ENCODE assay signal across 14 cellular contexts in genomic region chr2:217077841-217078407, GRCh38.
DNase-seq lines count a peak whose midpoint lies in the region; ATAC-seq, FAIRE-seq and TF ChIP-seq lines count a peak whose summit lies in the region.
"Had no signal": no experiment of that assay in that cellular context is flagged by ENCODE, and none has a peak within 500 bp of the region (broad histone marks: within the 10 kb centered on the region; RNA-seq: fewer than 3 reads in every experiment).

No MANE protein-coding gene starts in this region.

- H3K27me3 ChIP-seq in GM23248 (replicated peaks; ENCODE audit: insufficient read depth) (no peaks in the 10 kb centered on the region), K562 (ENCODE audit: control insufficient read depth in 2 of 2, insufficient read depth in 2 of 2, low read length in 2 of 2) (no peaks in the 10 kb centered on the region), trophoblast cell (ENCODE audit: insufficient read depth, low read length) (no peaks in the 10 kb centered on the region)
- H3K27me3 ChIP-seq: adrenal gland, SJSA1 had no signal

- H2AK5ac ChIP-seq in trophoblast cell (ENCODE audit: low read length), result no peak overlapping the region

- TF ChIP-seq CTCF in K562 (IDR thresholded peaks at IDR 0.05 in 2 of 3, conservative IDR thresholded peaks at IDR 0.05 in 1 of 3; ENCODE audit: insufficient read depth in 2 of 3, low read depth in 1 of 3, low read length in 3 of 3), result no peak

- no peaks in the 10 kb centered on the region for H3K4me1 Mint-ChIP-seq in activated CD8-positive, alpha-beta memory T cell treated with anti-CD3 and anti-CD28 coated beads, Interleukin-2, amount 10 ng/mL, durations not matched to agents 7 days and 5 days
- H3K4me1 Mint-ChIP-seq in effector memory CD8-positive, alpha-beta T cell (ENCODE audit: low read depth in 2 of 2), result no peaks in the 10 kb centered on the region
- H3K4me1 Mint-ChIP-seq: CD4-positive, alpha-beta memory T cell had no signal

- no peak overlapping the region for H4K12ac ChIP-seq in trophoblast cell (ENCODE audit: low read depth, low read length)

- no peak overlapping the region for H3K27ac Mint-ChIP-seq in activated CD8-positive, alpha-beta memory T cell treated with anti-CD3 and anti-CD28 coated beads, Interleukin-2, amount 10 ng/mL, durations not matched to agents 7 days and 5 days
- no peak overlapping the region for H3K27ac Mint-ChIP-seq in effector memory CD8-positive, alpha-beta T cell
- H3K27ac Mint-ChIP-seq: CD4-positive, alpha-beta memory T cell had no signal

- H3K9me1 ChIP-seq in K562 (ENCODE audit: control insufficient read depth, insufficient read depth, low read length), result peaks cover 3% of the 10 kb centered on the region

- no peaks in the 10 kb centered on the region for H3K27me3 Mint-ChIP-seq in activated CD8-positive, alpha-beta memory T cell treated with anti-CD3 and anti-CD28 coated beads, Interleukin-2, amount 10 ng/mL, durations not matched to agents 7 days and 5 days
- no peaks in the 10 kb centered on the region for H3K27me3 Mint-ChIP-seq in effector memory CD8-positive, alpha-beta T cell
- H3K27me3 Mint-ChIP-seq: CD4-positive, alpha-beta memory T cell had no signal

- no peak for ATAC-seq in activated CD8-positive, alpha-beta memory T cell treated with anti-CD3 and anti-CD28 coated beads, Interleukin-2, amount 10 ng/mL, durations not matched to agents 7 days and 5 days
- peak; percentile 76 for ATAC-seq in K562
- no peak for ATAC-seq in effector memory CD8-positive, alpha-beta T cell (replicated peaks)

- no peak overlapping the region for H2BK5ac ChIP-seq in trophoblast cell (ENCODE audit: low read depth, low read length, poor library complexity)

- H2AFZ ChIP-seq in GM23248 (no peak overlapping the region), K562 (ENCODE audit: low read depth, low read length) (no peak overlapping the region), trophoblast cell (ENCODE audit: insufficient read depth, low read length, poor library complexity) (no peak overlapping the region)

- no peaks in the 10 kb centered on the region for H3K9me2 ChIP-seq in GM23248 (ENCODE audit: insufficient read depth)

- peak; percentile 82 for FAIRE-seq in K562 (lab: Jason Lieb, UNC)

- no peak overlapping the region for H3K23ac ChIP-seq in trophoblast cell (ENCODE audit: low read length)

- 68 to 89% methylated on average over 1 of the region's 1 CpG for WGBS in GM23248 (ENCODE audit: low coverage in 1 of 2, low lambda C conversion rate in 2 of 2, missing lambda C conversion rate in 2 of 2), 2 experiments
- WGBS in K562 (ENCODE audit: insufficient coverage, low coverage, missing lambda C conversion rate), result 0% methylated on average over 1 of the region's 1 CpG
- WGBS in trophoblast cell (ENCODE audit: extremely low coverage, insufficient coverage, insufficient read length), result no CpG with 5 or more reads among the region's 1 CpG

- H3K4me3 Mint-ChIP-seq in activated CD8-positive, alpha-beta memory T cell treated with anti-CD3 and anti-CD28 coated beads, Interleukin-2, amount 10 ng/mL, durations not matched to agents 7 days and 5 days, result no peak overlapping the region
- H3K4me3 Mint-ChIP-seq in effector memory CD8-positive, alpha-beta T cell, result no peak overlapping the region
- H3K4me3 Mint-ChIP-seq: CD4-positive, alpha-beta memory T cell had no signal

- H3K4me3 ChIP-seq in GM23248, result no peak overlapping the region
- H3K4me3 ChIP-seq in K562, result no peak overlapping the region
- H3K4me3 ChIP-seq in trophoblast cell (ENCODE audit: low read depth, low read length), result no peak overlapping the region
- H3K4me3 ChIP-seq: adrenal gland, SJSA1 had no signal

- in situ Hi-C loops in GM23248 (cut with MboI), result no loop called here
- in situ Hi-C loops in K562 (cut with MboI), result no loop called here

- peak; percentile 83 for TF ChIP-seq EP300 in K562 (IDR thresholded peaks at IDR 0.05; ENCODE audit: low read length)

- H3K4ac ChIP-seq in trophoblast cell (ENCODE audit: low read depth, low read length), result no peak overlapping the region

- H3K36me3 Mint-ChIP-seq in activated CD8-positive, alpha-beta memory T cell treated with anti-CD3 and anti-CD28 coated beads, Interleukin-2, amount 10 ng/mL, durations not matched to agents 7 days and 5 days, result no peaks in the 10 kb centered on the region
- no peaks in the 10 kb centered on the region for H3K36me3 Mint-ChIP-seq in effector memory CD8-positive, alpha-beta T cell (ENCODE audit: insufficient read depth)
- H3K36me3 Mint-ChIP-seq: CD4-positive, alpha-beta memory T cell had no signal

- H3K4me1 ChIP-seq in GM23248 (ENCODE audit: insufficient read depth) (peaks cover 11% of the 10 kb centered on the region), K562 (replicated peaks in 1 of 2; ENCODE audit: control insufficient read depth in 2 of 2, insufficient read depth in 2 of 2, low read length in 2 of 2) (peaks cover 14 to 39% of the 10 kb centered on the region in 2 experiments), trophoblast cell (ENCODE audit: control insufficient read depth in 1 of 2, insufficient read depth in 2 of 2, low read length in 2 of 2) (peaks cover 0 to 5% of the 10 kb centered on the region in 2 experiments)

- H3K9me3 Mint-ChIP-seq in activated CD8-positive, alpha-beta memory T cell treated with anti-CD3 and anti-CD28 coated beads, Interleukin-2, amount 10 ng/mL, durations not matched to agents 7 days and 5 days (ENCODE audit: low read depth), result no peaks in the 10 kb centered on the region
- no peaks in the 10 kb centered on the region for H3K9me3 Mint-ChIP-seq in effector memory CD8-positive, alpha-beta T cell
- H3K9me3 Mint-ChIP-seq: CD4-positive, alpha-beta memory T cell had no signal

- no peak overlapping the region for H2BK12ac ChIP-seq in trophoblast cell (ENCODE audit: low read length)

- intact Hi-C loops in K562 (cut with micrococcal nuclease), result loop anchor here (1.0 kb wide), 1 partner anchor 12 kb away; no protein-coding TSS in a partner anchor

- no peak overlapping the region for H4K8ac ChIP-seq in trophoblast cell (ENCODE audit: low read depth, low read length)

- no peak overlapping the region for H3K14ac ChIP-seq in trophoblast cell (ENCODE audit: low read length)

- H3F3A ChIP-seq in GM23248 (ENCODE audit: insufficient read depth), result no peaks in the 10 kb centered on the region

- no TSS peak for BruUV-seq in K562 (replicated peaks; lab: Mats Ljungman, UMichigan)

- no peak for TF ChIP-seq POLR2A in K562 (conservative IDR thresholded peaks at IDR 0.05)

- H2BK120ac ChIP-seq in trophoblast cell (ENCODE audit: insufficient read depth, low read length, poor library complexity), result no peak overlapping the region

- H3K18ac ChIP-seq in trophoblast cell (ENCODE audit: low read length), result no peak overlapping the region

- H3K9ac ChIP-seq in GM23248 (no peak overlapping the region), K562 (ENCODE audit: insufficient read depth in 1 of 2, low read depth in 2 of 2, low read length in 2 of 2) (no peak overlapping the region), trophoblast cell (ENCODE audit: low read length) (no peak overlapping the region)

- no peak overlapping the region for H3K4me2 ChIP-seq in GM23248 (ENCODE audit: unreplicated experiment)
- H3K4me2 ChIP-seq in K562 (ENCODE audit: insufficient read depth, low read length), result 0 out of 2 replicates have a peak overlapping the region, but pooled peaks have one; percentile 6
- H3K4me2 ChIP-seq in trophoblast cell (ENCODE audit: low read length), result no peak overlapping the region

- no peak for TF ChIP-seq RAD21 in K562 (CRISPR knock-in tag; conservative IDR thresholded peaks at IDR 0.05 in 1 of 2, IDR thresholded peaks at IDR 0.05 in 1 of 2)

- DNase-seq in activated CD8-positive, alpha-beta memory T cell treated with anti-CD3 and anti-CD28 coated beads, Interleukin-2, amount 50 U/mL, for 48 hours, result peak; percentile 48
- no peak for DNase-seq in activated CD8-positive, alpha-beta memory T cell treated with anti-CD3 and anti-CD28 coated beads, Interleukin-2, amount 10 ng/mL, durations not matched to agents 7 days and 5 days
- peak; percentile 56 for DNase-seq in GM23248
- peak; percentile 23 to 79 (median 50) for DNase-seq in K562 (ENCODE audit: extremely low read depth in 1 of 4, low spot score in 3 of 4)
- DNase-seq in renal cortical epithelial cell (ENCODE audit: low read depth), result peak; percentile 67
- DNase-seq in NCI-H146 (lab: John Stamatoyannopoulos, UW), result no peak
- DNase-seq in effector memory CD8-positive, alpha-beta T cell, result no peak
- no peak for DNase-seq in trophoblast cell
- DNase-seq: activated CD4-positive, alpha-beta T cell treated with anti-CD3 and anti-CD28 coated beads for 1 hour; adrenal gland; CD4-positive, alpha-beta memory T cell; NCI-H524; T-helper 9 cell had no signal

- H3K9me3 ChIP-seq in GM23248 (ENCODE audit: low read depth) (no peaks in the 10 kb centered on the region), K562 (replicated peaks; ENCODE audit: control insufficient read depth, insufficient read depth, low read depth, low read length) (no peaks in the 10 kb centered on the region; the same call in 1 of the 2 replicates), trophoblast cell (ENCODE audit: insufficient read depth, low read depth, low read length) (no peaks in the 10 kb centered on the region)
- H3K9me3 ChIP-seq: adrenal gland, SJSA1 had no signal

- no peaks in the 10 kb centered on the region for H3K79me2 ChIP-seq in GM23248 (ENCODE audit: insufficient read depth)
- H3K79me2 ChIP-seq in K562 (ENCODE audit: control insufficient read depth, insufficient read depth, low read length), result no peaks in the 10 kb centered on the region
- H3K79me2 ChIP-seq in trophoblast cell (ENCODE audit: control insufficient read depth, insufficient read depth, low read length, poor library complexity), result no peaks in the 10 kb centered on the region

- H4K20me1 ChIP-seq in GM23248 (ENCODE audit: insufficient read depth) (no peaks in the 10 kb centered on the region), K562 (replicated peaks; ENCODE audit: control insufficient read depth, insufficient read depth, low read length) (no peaks in the 10 kb centered on the region)

- H3K27ac ChIP-seq in GM23248, result no peak overlapping the region
- H3K27ac ChIP-seq in K562 (ENCODE audit: extremely low read depth, low read depth, low read length), result peak overlapping the region; percentile 52; the same call in 1 of the 3 replicates
- H3K27ac ChIP-seq in trophoblast cell (ENCODE audit: low read depth, low read length), result no peak overlapping the region
- H3K27ac ChIP-seq: adrenal gland, SJSA1 had no signal

- H3K36me3 ChIP-seq in GM23248 (ENCODE audit: low read depth), result no peaks in the 10 kb centered on the region
- no peaks in the 10 kb centered on the region for H3K36me3 ChIP-seq in K562 (ENCODE audit: control insufficient read depth, insufficient read depth, low read length)
- H3K36me3 ChIP-seq in trophoblast cell (ENCODE audit: control insufficient read depth in 1 of 2, insufficient read depth in 2 of 2, low read length in 2 of 2), result no peaks in the 10 kb centered on the region
- H3K36me3 ChIP-seq: adrenal gland, SJSA1 had no signal

- no peaks in the 10 kb centered on the region for H3K79me1 ChIP-seq in trophoblast cell (ENCODE audit: low read length)

- no peak overlapping the region for H4K91ac ChIP-seq in trophoblast cell (ENCODE audit: low read depth, low read length)

- POLR2A ChIA-PET in K562 (lab: Yijun Ruan, JAX), result interaction anchor here (1.2 to 1.6 kb wide), 2 partner anchors 12 to 13 kb away, joined by 5 to 6 read pairs; no protein-coding TSS in a partner anchor

- CTCF ChIA-PET in activated CD8-positive, alpha-beta memory T cell treated with anti-CD3 and anti-CD28 coated beads, Interleukin-2, amount 10 ng/mL, durations not matched to agents 7 days and 5 days (lab: Charles Lee), result no interaction called here
- CTCF ChIA-PET in K562 (lab: Yijun Ruan, JAX; ENCODE audit: low intra/inter-chr PET ratio), result no interaction called here

Comparison
In these comparisons a context has a peak if more than half of its experiments do, and no peak if none do; other contexts are left out.
1. DNase-seq: peak in activated CD8-positive, alpha-beta memory T cell treated with anti-CD3 and anti-CD28 coated beads, Interleukin-2, amount 50 U/mL, for 48 hours (single experiment), GM23248 (single experiment), K562 (4 of 4) and renal cortical epithelial cell (single experiment); none in activated CD8-positive, alpha-beta memory T cell treated with anti-CD3 and anti-CD28 coated beads, Interleukin-2, amount 10 ng/mL, durations not matched to agents 7 days and 5 days (single experiment), NCI-H146 (single experiment), effector memory CD8-positive, alpha-beta T cell (0 of 3) and trophoblast cell (0 of 2).